In genomic region chr18:3213231-3214059, GRCh38 we compare ENCODE assay signal across 10 cellular contexts. TPM values are rescaled to one million over a fixed set of nuclear protein-coding genes. Genes with fewer than 3 reads are reported as not detected.
DNase-seq lines count a peak whose midpoint lies in the region; ATAC-seq and TF ChIP-seq lines count a peak whose summit lies in the region.
"Had no signal": no experiment of that assay in that cellular context is flagged by ENCODE, and none has a peak within 500 bp of the region (broad histone marks: within the 10 kb centered on the region; RNA-seq: fewer than 3 reads in every experiment).

No MANE protein-coding gene starts in this region.

- no peaks in the 10 kb centered on the region for H3K36me3 Mint-ChIP-seq in HFFc6 (ENCODE audit: low read depth)

- H3K27ac Mint-ChIP-seq in HFFc6, result no peak overlapping the region

- H3K4me3 Mint-ChIP-seq in HFFc6, result no peak overlapping the region

- DNase-seq in heart left ventricle (no peak), Right ventricle myocardium inferior (ENCODE audit: missing footprints) (no peak), Panc1 (ENCODE audit: low read depth, low spot score) (no peak), erythroblast (lab: John Stamatoyannopoulos, UW) (peak; percentile 25 to 48), tibial artery (no peak), HFFc6 (no peak), NCI-H345 (lab: John Stamatoyannopoulos, UW) (no peak), DMS79 treated with DMSO at 0.1 percent for 48 hours (lab: John Stamatoyannopoulos, UW) (no peak)
- DNase-seq: NCI-H2029, SIG-M5 had no signal

- CTCF ChIA-PET in Panc1 (lab: Charles Lee), result no interaction called here

- no peaks in the 10 kb centered on the region for H3K27me3 ChIP-seq in heart left ventricle
- no peaks in the 10 kb centered on the region for H3K27me3 ChIP-seq in Panc1 (ENCODE audit: control insufficient read depth, insufficient read depth, low read length)
- H3K27me3 ChIP-seq in tibial artery, result no peaks in the 10 kb centered on the region

- WGBS in heart left ventricle, 4 donors, result 21 to 30% (median 24%) methylated on average over 6 of the region's 6 CpGs

- in situ Hi-C loops in Panc1 (cut with HindIII; ENCODE audit: low pct_unique_long_range_greater_than_20kb, low sequenced_read_pairs), result no loop called here

- H3K36me3 ChIP-seq in heart left ventricle, result peaks cover 0 to 56% (median 18%) of the 10 kb centered on the region in 9 donors
- no peaks in the 10 kb centered on the region for H3K36me3 ChIP-seq in Panc1 (ENCODE audit: control insufficient read depth, insufficient read depth, low read length)
- H3K36me3 ChIP-seq in tibial artery, result peaks cover 8 to 13% (median 12%) of the 10 kb centered on the region in 3 donors

- no peak for ATAC-seq in heart left ventricle
- no peak for ATAC-seq in Right ventricle myocardium inferior
- ATAC-seq in Panc1, result no peak

- H3K27ac ChIP-seq in heart left ventricle (peak overlapping the region in 11 of 12 donors; percentile 33 to 97 (median 90)), Panc1 (ENCODE audit: low read length) (peak overlapping the region; percentile 49; the same call in 1 of the 2 replicates), tibial artery (peak overlapping the region; percentile 0 to 32)

- TF ChIP-seq CTCF in heart left ventricle (IDR thresholded peaks at IDR 0.05) (no peak), Panc1 (IDR thresholded peaks at IDR 0.05) (no peak), tibial artery (IDR thresholded peaks at IDR 0.05) (no peak), HFFc6 (IDR thresholded peaks at IDR 0.05) (no peak)

- no peak for TF ChIP-seq POLR2A in heart left ventricle (IDR thresholded peaks at IDR 0.05)
- TF ChIP-seq POLR2A in erythroblast (IDR thresholded peaks at IDR 0.05; ENCODE audit: low read length), result no peak

- intact Hi-C loops in heart left ventricle (cut with DNase I), result loop anchor here in 2 of 10 donors (5.0 to 10.0 kb wide), 2 partner anchors 34 to 59 kb away; partner anchors contain the start of gene MYL12A (in 1 of the 2)
- intact Hi-C loops in Right ventricle myocardium inferior (cut with DNase I), result no loop called here
- intact Hi-C loops in Panc1 (cut with micrococcal nuclease; ENCODE audit: unreplicated experiment), result loop anchor here (10.0 kb wide), 1 partner anchor 169 kb away; no protein-coding TSS in a partner anchor
- intact Hi-C loops in tibial artery (cut with DNase I; ENCODE audit: low total_unique reads), result no loop called here

- peak overlapping the region in 10 of 12 donors; percentile 5 to 70 (median 46) for H3K4me3 ChIP-seq in heart left ventricle
- peak overlapping the region in 1 of 2 experiments; percentile 33; a peak in 1 of 4 replicates for H3K4me3 ChIP-seq in Panc1 (ENCODE audit: low read depth in 2 of 2, low read length in 2 of 2)
- no peak overlapping the region for H3K4me3 ChIP-seq in tibial artery

- no peaks in the 10 kb centered on the region for H3K9me3 Mint-ChIP-seq in HFFc6

- BruUV-seq in Panc1 (replicated peaks; lab: Mats Ljungman, UMichigan), result no TSS peak

- peaks cover 18% of the 10 kb centered on the region for H3K27me3 Mint-ChIP-seq in HFFc6 (ENCODE audit: insufficient read depth)

- H3K4me1 Mint-ChIP-seq in HFFc6 (ENCODE audit: low read depth), result peaks cover 16% of the 10 kb centered on the region

- H3K9me3 ChIP-seq in heart left ventricle, result no peaks in the 10 kb centered on the region
- no peaks in the 10 kb centered on the region for H3K9me3 ChIP-seq in Panc1 (ENCODE audit: control insufficient read depth, insufficient read depth, low read depth, low read length)
- H3K9me3 ChIP-seq in tibial artery, result no peaks in the 10 kb centered on the region

- POLR2A ChIA-PET in Panc1 (lab: Charles Lee), result interaction anchor here (0.6 kb wide), 1 partner anchor 19 kb away, joined by 3 read pairs; no protein-coding TSS in a partner anchor

- H3K4me1 ChIP-seq in heart left ventricle (peaks cover 0 to 65% (median 28%) of the 10 kb centered on the region in 12 donors), Panc1 (ENCODE audit: control insufficient read depth, insufficient read depth, low read length) (peaks cover 10% of the 10 kb centered on the region), tibial artery (peaks cover 0 to 72% (median 8%) of the 10 kb centered on the region in 4 donors)

RNA-seq across cellular contexts. Expression of gene MYOM1, which starts 6.3 kb away (rescaled TPM):
- total RNA-seq in heart left ventricle, result 1,000 to 10,000 TPM in 4 of 9 donors, 100 to 1,000 TPM in 5; 393 to 1,344 (median 852) TPM
- 100 to 1,000 TPM; 112 to 262 TPM for polyA plus RNA-seq in heart left ventricle
- 611 TPM for total RNA-seq in Right ventricle myocardium inferior
- total RNA-seq in Panc1 (2021; ENCODE audit: unreplicated experiment), result 0.92 TPM
- polyA plus RNA-seq in Panc1 (2012; ENCODE audit: insufficient read length), result 1.7 TPM
- under 1 TPM in 4 of 6 experiments, not detected in 2; 0.03 to 0.14 (median 0.06) TPM for total RNA-seq in HFFc6 (2021; fragmentation: NEBNext Ultra II Directional; extraction: Animal tissue kit (Norgen Biotek cat#: 25700))

RNA-seq across cellular contexts. Expression of gene MYL12A, which starts 34.2 kb away (rescaled TPM):
- 1,000 to 10,000 TPM; 1,642 to 7,537 (median 4,549) TPM for total RNA-seq in heart left ventricle
- 1,000 to 10,000 TPM; 2,104 to 2,994 TPM for polyA plus RNA-seq in heart left ventricle
- total RNA-seq in Right ventricle myocardium inferior, result 2,252 TPM
- total RNA-seq in Panc1 (2021; ENCODE audit: unreplicated experiment), result 489 TPM
- 606 TPM for polyA plus RNA-seq in Panc1 (2012; ENCODE audit: insufficient read length)
- total RNA-seq in HFFc6 (2021; fragmentation: NEBNext Ultra II Directional; extraction: Animal tissue kit (Norgen Biotek cat#: 25700)), result 100 to 1,000 TPM; 425 to 713 (median 651) TPM

RNA-seq across cellular contexts. Expression of gene MYL12B, which starts 48.5 kb away (rescaled TPM):
- 100 to 1,000 TPM; 185 to 292 (median 210) TPM for total RNA-seq in heart left ventricle
- polyA plus RNA-seq in heart left ventricle, result 100 to 1,000 TPM; 317 to 462 TPM
- 180 TPM for total RNA-seq in Right ventricle myocardium inferior
- total RNA-seq in Panc1 (2021; ENCODE audit: unreplicated experiment), result 420 TPM
- polyA plus RNA-seq in Panc1 (2012; ENCODE audit: insufficient read length), result 368 TPM
- total RNA-seq in HFFc6 (2021; fragmentation: NEBNext Ultra II Directional; extraction: Animal tissue kit (Norgen Biotek cat#: 25700)), result 100 to 1,000 TPM; 590 to 686 (median 637) TPM

Comparison
In these comparisons a context has a peak if more than half of its experiments do, and no peak if none do; other contexts are left out.
1. DNase-seq: peak in erythroblast (2 of 2); none in heart left ventricle (0 of 5), Right ventricle myocardium inferior (single experiment), Panc1 (single experiment), tibial artery (0 of 2), HFFc6 (single experiment), NCI-H345 (single experiment) and DMS79 treated with DMSO at 0.1 percent for 48 hours (single experiment).
2. H3K27ac ChIP-seq: peak in every context shown above with its lines; median percentile 90 in heart left ventricle; 49 in Panc1; 16 in tibial artery.
3. H3K4me3 ChIP-seq: peak in heart left ventricle (10 of 12); none in tibial artery (0 of 2).
4. RNA of gene MYOM1, which starts 6.3 kb away (total RNA-seq): 393 to 1,344 TPM in heart left ventricle and 611 TPM in Right ventricle myocardium inferior (single experiment); 0.92 TPM in Panc1 (single experiment) and 0.03 to 0.14 TPM in HFFc6; every median in the first group is over 100 times any median in the second.